In the genomic region with DNA sequence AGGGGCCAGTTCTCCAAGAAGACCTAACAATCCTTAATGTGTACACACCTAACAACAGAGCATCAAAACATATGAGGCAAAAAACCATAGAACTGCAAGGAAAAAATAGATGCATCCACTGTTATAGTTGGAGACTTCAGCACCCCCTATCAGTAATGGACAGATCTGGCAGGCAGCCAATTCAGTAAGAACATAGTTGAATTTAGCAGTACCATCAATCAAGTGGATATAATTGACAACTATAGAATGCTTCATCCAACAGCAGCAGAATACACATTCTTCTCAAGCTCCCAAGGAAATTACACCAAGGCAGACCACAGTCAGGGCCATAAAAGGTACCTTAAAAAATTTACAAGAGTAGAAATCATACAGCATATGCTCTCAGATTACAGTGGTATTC, we compare ENCODE assay signal across 1 cellular context.
TF ChIP-seq lines count a peak whose summit lies in the region.

No MANE protein-coding gene starts in this region.

TF ChIP-seq in endothelial cell of umbilical vein, 7 proteins besides CTCF, POLR2A, EP300 and RAD21:
- TF ChIP-seq MYC (IDR thresholded peaks at IDR 0.05; ENCODE audit: low read depth, low read length) (no peak), FOS (IDR thresholded peaks at IDR 0.05; ENCODE audit: borderline replicate concordance, insufficient read depth, low read length) (no peak), JUN (IDR thresholded peaks at IDR 0.05; ENCODE audit: borderline replicate concordance, insufficient read depth, insufficient read length, low read depth) (no peak)
